Comparison of ENCODE assay signal across 8 cellular contexts in genomic region chr1:826831-827220, GRCh38.
DNase-seq lines count a peak whose midpoint lies in the region; ATAC-seq and TF ChIP-seq lines count a peak whose summit lies in the region.
"Not testable (repeated sequence)": the region's sequence is repeated elsewhere in the genome, so short reads cannot be mapped to it uniquely, and the experiment has no call there.

No MANE protein-coding gene starts in this region.

- not testable (repeated sequence) for H3K79me2 ChIP-seq in GM23338 (replicated peaks; ENCODE audit: insufficient read depth)
- H3K79me2 ChIP-seq in SU-DHL-6 (ENCODE audit: insufficient read depth, low read length): peaks cover 26% of the 10 kb centered on the region

- not testable (repeated sequence) for DNase-seq in GM23338 (ENCODE audit: low spot score); left ventricle myocardium inferior; thoracic aorta (ENCODE audit: low spot score)

- H3K27me3 ChIP-seq in GM23338 (ENCODE audit: insufficient read depth); SU-DHL-6 (ENCODE audit: low read length); left ventricle myocardium inferior (ENCODE audit: low read depth); thoracic aorta (replicated peaks; ENCODE audit: insufficient read depth): not testable (repeated sequence)

- not testable (repeated sequence) for H3K9me3 ChIP-seq in SU-DHL-6 (ENCODE audit: insufficient read depth, low read length); left ventricle myocardium inferior (replicated peaks); thoracic aorta

- peak overlapping the region; percentile 71 for H3K9ac ChIP-seq in SU-DHL-6 (ENCODE audit: low read length)

- not testable (repeated sequence) for H3K36me3 ChIP-seq in GM23338 (ENCODE audit: insufficient read depth); SU-DHL-6 (ENCODE audit: low read length); left ventricle myocardium inferior; thoracic aorta

- H3K4me3 Mint-ChIP-seq in GM23338 (peak overlapping the region; percentile 87), brain (peak overlapping the region; percentile 91 to 96 (median 95)), nephron (peak overlapping the region; percentile 92 to 93 (median 92))

- H3F3A ChIP-seq in GM23338 (replicated peaks; ENCODE audit: low read depth); SU-DHL-6 (ENCODE audit: insufficient read depth): not testable (repeated sequence)

- H4K20me1 ChIP-seq in GM23338 (replicated peaks; ENCODE audit: insufficient read depth); SU-DHL-6 (ENCODE audit: low read depth, low read length): not testable (repeated sequence)

- intact Hi-C loops in left ventricle myocardium inferior (cut with micrococcal nuclease): not testable (repeated sequence)

- H2AFZ ChIP-seq in GM23338; SU-DHL-6 (ENCODE audit: low read depth, low read length, severe bottlenecking): not testable (repeated sequence)

- H3K4me2 ChIP-seq in GM23338 (peak overlapping the region; percentile 87), SU-DHL-6 (ENCODE audit: low read depth, low read length, poor library complexity, severe bottlenecking) (peak overlapping the region; percentile 70)

- H3K27ac Mint-ChIP-seq in GM23338 (0 out of 2 replicates have a peak overlapping the region, but pooled peaks have one; percentile 87), brain (peak overlapping the region; percentile 89 to 99 (median 97)), nephron (peak overlapping the region; percentile 54 to 91 (median 89))

- H3K9me2 ChIP-seq in GM23338 (ENCODE audit: insufficient read depth); SU-DHL-6 (replicated peaks; ENCODE audit: insufficient read depth, low read length): not testable (repeated sequence)

- not testable (repeated sequence) for TF ChIP-seq CTCF in GM23338 (conservative IDR thresholded peaks at IDR 0.05; ENCODE audit: low read depth in 2 of 2); SU-DHL-6 (IDR thresholded peaks at IDR 0.05; ENCODE audit: insufficient read depth, low read length, poor library complexity, severe bottlenecking); brain (conservative IDR thresholded peaks at IDR 0.05); left ventricle myocardium inferior (IDR thresholded peaks at IDR 0.05; ENCODE audit: borderline replicate concordance); nephron (IDR thresholded peaks at IDR 0.05; ENCODE audit: unreplicated experiment in 3 of 3); thoracic aorta (IDR thresholded peaks at IDR 0.05)

- H3K27me3 Mint-ChIP-seq in GM23338 (ENCODE audit: insufficient read depth, low read depth, poor library complexity); nephron (ENCODE audit: low read depth): not testable (repeated sequence)
- peaks cover 10% of the 10 kb centered on the region for H3K27me3 Mint-ChIP-seq in brain

- H3K36me3 Mint-ChIP-seq in GM23338 (ENCODE audit: low read depth); brain; nephron (ENCODE audit: low read depth): not testable (repeated sequence)

- H3K4me3 ChIP-seq in GM08714 (ENCODE audit: low read length) (peak overlapping the region; percentile 97), GM23338 (peak overlapping the region; percentile 85), SU-DHL-6 (ENCODE audit: insufficient read depth, low read length, poor library complexity, severe bottlenecking) (peak overlapping the region; percentile 60), left ventricle myocardium inferior (peak overlapping the region; percentile 76), thoracic aorta (peak overlapping the region; percentile 84)

- H3K4me1 ChIP-seq in GM23338 (ENCODE audit: insufficient read depth): not testable (repeated sequence)
- H3K4me1 ChIP-seq in left ventricle myocardium inferior: peaks cover 38% of the 10 kb centered on the region
- H3K4me1 ChIP-seq in thoracic aorta (ENCODE audit: control insufficient read depth in 1 of 2, low read depth in 2 of 2): peaks cover 5 to 12% of the 10 kb centered on the region in 2 donors

- H3K9me3 Mint-ChIP-seq in GM23338, brain, nephron: not testable (repeated sequence)

- not testable (repeated sequence) for H3K27ac ChIP-seq in GM23338 (ENCODE audit: low read depth); SU-DHL-6 (ENCODE audit: low read depth, low read length)
- H3K27ac ChIP-seq in left ventricle myocardium inferior (replicated peaks): peak overlapping the region; percentile 97
- peak overlapping the region; percentile 87 to 89 for H3K27ac ChIP-seq in thoracic aorta

- ATAC-seq in GM23338 (peak; percentile 63), HG03460 (IDR thresholded peaks at IDR 0.05; ENCODE audit: unreplicated experiment) (peak; percentile 43), thoracic aorta (ENCODE audit: insufficient number of reproducible peaks, low FRiP score, low read depth) (peak; percentile 44)

- H3K4me1 Mint-ChIP-seq in GM23338: not testable (repeated sequence)
- H3K4me1 Mint-ChIP-seq in brain (peaks cover 53% of the 10 kb centered on the region), nephron (peaks cover 31% of the 10 kb centered on the region)
